ENCODE assay signal across 22 cellular contexts in the genomic region with DNA sequence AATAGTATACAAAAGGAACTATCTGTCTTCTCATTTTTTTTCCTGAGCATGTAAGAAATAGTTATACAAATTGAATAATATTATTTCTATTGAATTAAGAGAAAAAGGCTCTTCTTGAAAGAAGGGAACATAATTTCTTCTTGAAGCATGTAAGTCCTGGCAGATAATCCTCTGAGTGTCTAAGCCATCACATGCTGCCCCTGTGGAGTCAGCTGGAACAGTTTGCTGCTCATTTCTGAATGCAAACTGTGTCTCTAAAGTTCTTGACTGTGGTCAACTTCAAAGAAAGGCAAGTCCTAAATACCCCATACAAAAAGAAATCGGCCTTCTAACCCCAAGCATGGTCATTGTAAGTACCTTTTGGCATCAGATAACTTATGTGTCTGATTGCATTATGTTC.
"Had no signal": no experiment of that assay in that cellular context is flagged by ENCODE, and none has a peak within 500 bp of the region (broad histone marks: within the 10 kb centered on the region; RNA-seq: fewer than 3 reads in every experiment).

No MANE protein-coding gene starts in this region.

- H3K4me3 ChIP-seq: colonic mucosa, esophagus squamous epithelium, hepatocyte, left ventricle myocardium inferior, lower lobe of right lung, ovary, stomach had no signal

- H3K9me3 ChIP-seq: colonic mucosa, esophagus squamous epithelium, lower lobe of right lung, ovary, stomach had no signal

- DNase-seq: colonic mucosa; dermis blood vessel endothelial cell; esophagus squamous epithelium; foreskin fibroblast; head of caudate nucleus; kidney; left cardiac atrium; left ventricle myocardium inferior; lower lobe of right lung; mesenchymal stem cell; naive thymus-derived CD4-positive, alpha-beta T cell; nucleus accumbens; ovary; right cardiac atrium; stimulated activated CD4-positive, alpha-beta T cell treated with anti-CD3 and anti-CD28 coated beads, Interleukin-12 subunit alpha, Interleukin-12 subunit beta, amount 100 ng/mL, for 4 hours; stimulated activated naive CD4-positive, alpha-beta T cell; stomach had no signal

- H2AFZ ChIP-seq: hepatocyte had no signal

- H3K36me3 ChIP-seq: colonic mucosa, esophagus squamous epithelium, left ventricle myocardium inferior, lower lobe of right lung, ovary, stomach had no signal

- H3K4me1 ChIP-seq: colonic mucosa, lower lobe of right lung had no signal

- H3K27me3 Mint-ChIP-seq: type B pancreatic cell had no signal

- H3K79me2 ChIP-seq: hepatocyte had no signal

- H3K36me3 Mint-ChIP-seq: naive thymus-derived CD4-positive, alpha-beta T cell; type B pancreatic cell had no signal

- FAIRE-seq: kidney, small intestine, urothelium cell line had no signal

- H3K4me2 ChIP-seq: hepatocyte had no signal

- H3K27ac Mint-ChIP-seq: naive thymus-derived CD4-positive, alpha-beta T cell; type B pancreatic cell had no signal

- H3K4me3 Mint-ChIP-seq: naive thymus-derived CD4-positive, alpha-beta T cell; neural crest cell; type B pancreatic cell had no signal

- H3K27ac ChIP-seq: colonic mucosa, esophagus squamous epithelium, hepatocyte, left ventricle myocardium inferior, lower lobe of right lung, ovary, stomach had no signal

- ATAC-seq: left cardiac atrium; lower lobe of right lung; naive thymus-derived CD4-positive, alpha-beta T cell; right cardiac atrium had no signal

- H3K4me1 Mint-ChIP-seq: naive thymus-derived CD4-positive, alpha-beta T cell; neural crest cell had no signal

- H3K27me3 ChIP-seq: colonic mucosa, esophagus squamous epithelium, hepatocyte, ovary, stomach had no signal
